1 cellular context compared by ENCODE assay signal in the genomic region with DNA sequence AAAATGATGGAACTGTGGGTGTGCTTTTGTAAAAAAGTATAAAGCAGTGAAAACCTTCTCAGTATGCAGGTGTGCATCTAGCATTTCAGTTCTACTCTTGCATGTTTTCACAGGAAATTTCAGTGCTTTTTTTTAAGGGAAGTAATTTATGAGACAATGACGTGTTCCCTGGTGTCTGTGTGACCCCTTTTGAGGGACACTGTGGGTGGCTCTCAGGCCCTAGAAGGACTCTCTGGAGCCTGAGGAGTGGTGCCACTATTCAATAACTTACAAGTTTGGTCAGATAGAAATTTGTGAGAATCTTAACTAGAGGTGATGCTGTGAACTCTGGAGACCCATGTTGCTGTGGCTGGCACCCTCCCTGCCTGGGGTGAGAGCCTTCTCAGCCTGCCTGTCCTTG.
TF ChIP-seq lines count a peak whose summit lies in the region.

No MANE protein-coding gene starts in this region.

TF ChIP-seq in H1, 55 proteins besides CTCF, POLR2A, EP300 and RAD21:
- TF ChIP-seq RXRA (IDR thresholded peaks at IDR 0.05; ENCODE audit: insufficient read depth, low read depth, low read length) (no peak), CHD1 (IDR thresholded peaks at IDR 0.05; ENCODE audit: low read depth, low read length) (no peak)
- TF ChIP-seq, protein P1, sequence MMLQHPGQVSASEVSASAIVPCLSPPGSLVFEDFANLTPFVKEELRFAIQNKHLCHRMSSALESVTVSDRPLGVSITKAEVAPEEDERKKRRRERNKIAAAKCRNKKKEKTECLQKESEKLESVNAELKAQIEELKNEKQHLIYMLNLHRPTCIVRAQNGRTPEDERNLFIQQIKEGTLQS (IDR thresholded peaks at IDR 0.05; ENCODE audit: insufficient read depth, low read depth, low read length) = no peak
